In genomic region chrX:125404667-125405160, GRCh38 we compare ENCODE assay signal across 25 cellular contexts.
A peak's percentile ranks its signal among the peaks of the same experiment; 100 is the strongest.
DNase-seq lines count a peak whose midpoint lies in the region; ATAC-seq, FAIRE-seq and TF ChIP-seq lines count a peak whose summit lies in the region.
"Had no signal": no experiment of that assay in that cellular context is flagged by ENCODE, and none has a peak within 500 bp of the region (broad histone marks: within the 10 kb centered on the region; RNA-seq: fewer than 3 reads in every experiment).

No MANE protein-coding gene starts in this region.

- H3K4me1 ChIP-seq in astrocyte (ENCODE audit: insufficient read depth, low read length): no peaks in the 10 kb centered on the region
- H3K4me1 ChIP-seq: HAP-1 had no signal

- H3K9me3 Mint-ChIP-seq in astrocyte (ENCODE audit: unreplicated experiment) (no peaks in the 10 kb centered on the region), nephron (no peaks in the 10 kb centered on the region)
- H3K9me3 Mint-ChIP-seq in T-helper 2 cell treated with Interferon-gamma antibody and Interleukin-4, amounts not matched to agents 5 μg/mL and 100 μg/mL, for 36 hours: no peaks in the 10 kb centered on the region

- TF ChIP-seq CTCF in astrocyte (IDR thresholded peaks at IDR 0.05; ENCODE audit: insufficient read depth, low read depth, low read length) (no peak), nephron (IDR thresholded peaks at IDR 0.05; ENCODE audit: unreplicated experiment in 3 of 3) (no peak)

- H2AFZ ChIP-seq in astrocyte (ENCODE audit: low read depth, low read length): no peak overlapping the region
- H2AFZ ChIP-seq: GM23248 had no signal

- DNase-seq in OCI-M1 (lab: John Stamatoyannopoulos, UW) (peak; percentile 94), astrocyte (ENCODE audit: low read depth) (no peak), hepatic stellate cell (ENCODE audit: low spot score) (no peak)
- no peak for DNase-seq in T-helper 2 cell treated with Interferon-gamma antibody and Interleukin-4, amounts not matched to agents 5 μg/mL and 100 μg/mL, for 36 hours (ENCODE audit: low spot score)
- DNase-seq: C1 segment of cervical spinal cord; Calu3; CD4-positive, alpha-beta memory T cell; DND-41; GM23248; HFFc6; MM.1S; NCI-H1694; NCI-H2029 treated with DMSO at 0.1 percent for 48 hours; NCI-H526 treated with DMSO at 0.1 percent for 48 hours; SHP77 had no signal

- H3K27ac Mint-ChIP-seq in astrocyte (ENCODE audit: unreplicated experiment) (no peak overlapping the region), nephron (peak overlapping the region in 2 of 3 experiments; percentile 23 to 34)
- H3K27ac Mint-ChIP-seq in T-helper 2 cell treated with Interferon-gamma antibody and Interleukin-4, amounts not matched to agents 5 μg/mL and 100 μg/mL, for 36 hours: no peak overlapping the region
- H3K27ac Mint-ChIP-seq: CD4-positive, alpha-beta memory T cell; HFFc6 had no signal

- H3K9me3 ChIP-seq in astrocyte (ENCODE audit: insufficient read depth, low read depth, low read length): no peaks in the 10 kb centered on the region
- H3K9me3 ChIP-seq: HAP-1 had no signal

- H3K36me3 Mint-ChIP-seq in astrocyte (ENCODE audit: low read depth, unreplicated experiment) (no peaks in the 10 kb centered on the region), nephron (ENCODE audit: low read depth) (no peaks in the 10 kb centered on the region)
- H3K36me3 Mint-ChIP-seq in T-helper 2 cell treated with Interferon-gamma antibody and Interleukin-4, amounts not matched to agents 5 μg/mL and 100 μg/mL, for 36 hours (ENCODE audit: low read depth): no peaks in the 10 kb centered on the region
- H3K36me3 Mint-ChIP-seq: CD4-positive, alpha-beta memory T cell had no signal

- H4K20me1 ChIP-seq in astrocyte (ENCODE audit: insufficient read depth, low read length): no peaks in the 10 kb centered on the region

- H3K27me3 Mint-ChIP-seq in astrocyte (ENCODE audit: low read depth, unreplicated experiment): no peaks in the 10 kb centered on the region
- H3K27me3 Mint-ChIP-seq in nephron (ENCODE audit: low read depth): no peaks in the 10 kb centered on the region
- H3K27me3 Mint-ChIP-seq in T-helper 2 cell treated with Interferon-gamma antibody and Interleukin-4, amounts not matched to agents 5 μg/mL and 100 μg/mL, for 36 hours (ENCODE audit: low read depth): no peaks in the 10 kb centered on the region
- H3K27me3 Mint-ChIP-seq: CD4-positive, alpha-beta memory T cell had no signal

- H3K4me1 Mint-ChIP-seq in astrocyte (ENCODE audit: low read depth, unreplicated experiment) (no peaks in the 10 kb centered on the region), nephron (no peaks in the 10 kb centered on the region)
- no peaks in the 10 kb centered on the region for H3K4me1 Mint-ChIP-seq in T-helper 2 cell treated with Interferon-gamma antibody and Interleukin-4, amounts not matched to agents 5 μg/mL and 100 μg/mL, for 36 hours (ENCODE audit: low read depth)
- H3K4me1 Mint-ChIP-seq: CD4-positive, alpha-beta memory T cell had no signal

- no peak overlapping the region for H3K4me2 ChIP-seq in astrocyte (ENCODE audit: low read length)
- H3K4me2 ChIP-seq: KMS-11 had no signal

- FAIRE-seq in astrocyte (lab: Jason Lieb, UNC): peak; percentile 49
- FAIRE-seq: GM12892, HTR-8/SVneo had no signal

- no peak overlapping the region for H3K9ac ChIP-seq in astrocyte (ENCODE audit: low read length)
- H3K9ac ChIP-seq: GM23248, KMS-11 had no signal

- no peaks in the 10 kb centered on the region for H3K79me2 ChIP-seq in astrocyte (ENCODE audit: insufficient read depth, low read length)

- H3K27me3 ChIP-seq in astrocyte (ENCODE audit: insufficient read depth, low read length): no peaks in the 10 kb centered on the region

- peak; percentile 35 for ATAC-seq in HG02759 (IDR thresholded peaks at IDR 0.05; ENCODE audit: unreplicated experiment)
- no peak for ATAC-seq in HG03025 (IDR thresholded peaks at IDR 0.05; ENCODE audit: low FRiP score, unreplicated experiment)
- no peak for ATAC-seq in HG03457 (IDR thresholded peaks at IDR 0.05; ENCODE audit: unreplicated experiment)
- ATAC-seq: Panc1 had no signal

- no peak overlapping the region for H3K4me3 ChIP-seq in astrocyte (ENCODE audit: insufficient read depth, low read depth, low read length)
- H3K4me3 ChIP-seq: GM23248, HAP-1 had no signal

- H3K4me3 Mint-ChIP-seq in astrocyte (ENCODE audit: unreplicated experiment) (no peak overlapping the region), nephron (no peak overlapping the region)
- no peak overlapping the region for H3K4me3 Mint-ChIP-seq in T-helper 2 cell treated with Interferon-gamma antibody and Interleukin-4, amounts not matched to agents 5 μg/mL and 100 μg/mL, for 36 hours
- H3K4me3 Mint-ChIP-seq: CD4-positive, alpha-beta memory T cell; HFFc6 had no signal

- H3K36me3 ChIP-seq in astrocyte (ENCODE audit: insufficient read depth, low read length): no peaks in the 10 kb centered on the region
- H3K36me3 ChIP-seq: HAP-1 had no signal

- H3K27ac ChIP-seq in astrocyte (ENCODE audit: low read depth, low read length): no peak overlapping the region
- H3K27ac ChIP-seq: GM23248, KMS-11, RWPE1 had no signal

Comparison
In these comparisons a context has a peak if more than half of its experiments do, and no peak if none do; other contexts are left out.
1. H3K27ac Mint-ChIP-seq: peak in nephron (2 of 3); none in astrocyte (single experiment) and T-helper 2 cell treated with Interferon-gamma antibody and Interleukin-4, amounts not matched to agents 5 μg/mL and 100 μg/mL, for 36 hours (single experiment).